In the genomic region with DNA sequence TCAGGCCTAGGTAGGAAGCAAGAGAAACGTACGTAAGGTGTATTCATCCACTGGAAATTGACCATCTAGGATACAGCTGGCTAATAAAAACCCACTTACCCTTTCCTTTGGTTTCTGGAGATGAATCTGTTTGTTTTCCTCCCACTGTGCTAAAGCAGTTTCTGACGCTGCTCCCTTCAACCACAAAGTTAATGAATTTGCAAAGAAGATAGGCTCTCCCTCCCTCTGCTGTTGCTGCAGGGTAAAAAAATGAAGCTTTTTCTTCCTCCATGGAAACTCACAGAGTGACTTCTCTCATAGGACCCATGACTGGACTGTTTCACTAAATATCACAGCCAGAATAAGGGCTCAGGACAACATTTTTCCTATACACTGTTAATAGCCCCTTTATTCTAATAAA, we compare ENCODE assay signal across 22 cellular contexts.
DNase-seq lines count a peak whose midpoint lies in the region; ATAC-seq, FAIRE-seq and TF ChIP-seq lines count a peak whose summit lies in the region.
"Had no signal": no experiment of that assay in that cellular context is flagged by ENCODE, and none has a peak within 500 bp of the region (broad histone marks: within the 10 kb centered on the region; RNA-seq: fewer than 3 reads in every experiment).

No MANE protein-coding gene starts in this region.

- no peak overlapping the region for H2BK120ac ChIP-seq in trophoblast cell (ENCODE audit: insufficient read depth, low read length, poor library complexity)

- no peak overlapping the region for H3K14ac ChIP-seq in trophoblast cell (ENCODE audit: low read length)

- peaks cover 6% of the 10 kb centered on the region for H3K79me1 ChIP-seq in trophoblast cell (ENCODE audit: low read length)

- H3K27ac Mint-ChIP-seq in astrocyte (ENCODE audit: unreplicated experiment), result no peak overlapping the region
- H3K27ac Mint-ChIP-seq: CD8-positive, alpha-beta T cell; GM23338; HFFc6 had no signal

- no peak overlapping the region for H3K18ac ChIP-seq in trophoblast cell (ENCODE audit: low read length)

- H3K9ac ChIP-seq in astrocyte (ENCODE audit: low read length) (no peak overlapping the region), trophoblast cell (ENCODE audit: low read length) (no peak overlapping the region), kidney (ENCODE audit: low read length in 2 of 2) (no peak overlapping the region)
- H3K9ac ChIP-seq: SK-N-SH had no signal

- intact Hi-C loops in kidney (cut with DNase I), result no loop called here

- H3K4me1 Mint-ChIP-seq in astrocyte (ENCODE audit: low read depth, unreplicated experiment), result no peaks in the 10 kb centered on the region
- H3K4me1 Mint-ChIP-seq: GM23338 had no signal

- peaks cover 5% of the 10 kb centered on the region for H3K9me3 Mint-ChIP-seq in astrocyte (ENCODE audit: unreplicated experiment)
- H3K9me3 Mint-ChIP-seq: CD8-positive, alpha-beta T cell had no signal

- H3K4me1 ChIP-seq in astrocyte (ENCODE audit: insufficient read depth, low read length) (no peaks in the 10 kb centered on the region), trophoblast cell (ENCODE audit: control insufficient read depth in 1 of 2, insufficient read depth in 2 of 2, low read length in 2 of 2) (peaks cover 3 to 4% of the 10 kb centered on the region in 2 experiments), kidney (ENCODE audit: control insufficient read depth in 1 of 2, insufficient read depth in 1 of 2, low read depth in 1 of 2, low read length in 2 of 2) (no peaks in the 10 kb centered on the region)
- H3K4me1 ChIP-seq: BE2C, Peyer's patch had no signal

- H3K9me3 ChIP-seq in astrocyte (ENCODE audit: insufficient read depth, low read depth, low read length) (no peaks in the 10 kb centered on the region), trophoblast cell (ENCODE audit: insufficient read depth, low read depth, low read length) (no peaks in the 10 kb centered on the region), kidney (ENCODE audit: control insufficient read depth in 1 of 2, low read length in 2 of 2) (peaks cover 0 to 3% of the 10 kb centered on the region in 2 donors)
- H3K9me3 ChIP-seq: BE2C, Peyer's patch, SK-N-SH had no signal

- H2AK5ac ChIP-seq in trophoblast cell (ENCODE audit: low read length), result no peak overlapping the region

- no peak overlapping the region for H2AFZ ChIP-seq in astrocyte (ENCODE audit: low read depth, low read length)
- no peak overlapping the region for H2AFZ ChIP-seq in trophoblast cell (ENCODE audit: insufficient read depth, low read length, poor library complexity)
- H2AFZ ChIP-seq: GM23338 had no signal

- no peak overlapping the region for H3K4me3 Mint-ChIP-seq in astrocyte (ENCODE audit: unreplicated experiment)
- H3K4me3 Mint-ChIP-seq: CD8-positive, alpha-beta T cell; GM23338; HFFc6 had no signal

- no peaks in the 10 kb centered on the region for H3K27me3 ChIP-seq in astrocyte (ENCODE audit: insufficient read depth, low read length)
- no peaks in the 10 kb centered on the region for H3K27me3 ChIP-seq in trophoblast cell (ENCODE audit: insufficient read depth, low read length)
- H3K27me3 ChIP-seq: BE2C, Peyer's patch had no signal

- no peaks in the 10 kb centered on the region for H3K27me3 Mint-ChIP-seq in astrocyte (ENCODE audit: low read depth, unreplicated experiment)

- H4K91ac ChIP-seq in trophoblast cell (ENCODE audit: low read depth, low read length), result no peak overlapping the region

- H3K36me3 Mint-ChIP-seq in astrocyte (ENCODE audit: low read depth, unreplicated experiment), result no peaks in the 10 kb centered on the region
- H3K36me3 Mint-ChIP-seq: CD8-positive, alpha-beta T cell had no signal

- no peak overlapping the region for H3K4ac ChIP-seq in trophoblast cell (ENCODE audit: low read depth, low read length)

- WGBS in trophoblast cell (ENCODE audit: extremely low coverage, insufficient coverage, insufficient read length), result no CpG with 5 or more reads among the region's 3 CpGs

- H3K4me3 ChIP-seq in astrocyte (ENCODE audit: insufficient read depth, low read depth, low read length) (no peak overlapping the region), trophoblast cell (ENCODE audit: low read depth, low read length) (no peak overlapping the region), kidney (ENCODE audit: low read length in 2 of 2) (no peak overlapping the region)
- H3K4me3 ChIP-seq: GM23338, Peyer's patch had no signal

- no peaks in the 10 kb centered on the region for H3K79me2 ChIP-seq in astrocyte (ENCODE audit: insufficient read depth, low read length)
- H3K79me2 ChIP-seq in trophoblast cell (ENCODE audit: control insufficient read depth, insufficient read depth, low read length, poor library complexity), result no peaks in the 10 kb centered on the region

- DNase-seq in astrocyte (ENCODE audit: low read depth), result peak; percentile 60
- DNase-seq in trophoblast cell, result no peak
- no peak for DNase-seq in kidney
- DNase-seq in NCI-H748 (lab: John Stamatoyannopoulos, UW; ENCODE audit: unreplicated experiment), result no peak
- DNase-seq: BE2C; CD8-positive, alpha-beta T cell; DND-41; GDM1; HFFc6; Kasumi-1; NCI-H345; NCI-H774; Peyer's patch; Right ventricle myocardium superior; SK-N-SH; T-helper 1 cell had no signal

- FAIRE-seq in astrocyte (lab: Jason Lieb, UNC) (no peak), kidney (lab: Jason Lieb, UNC) (no peak)
- FAIRE-seq: D721Med, GM12892 had no signal

- H2BK12ac ChIP-seq in trophoblast cell (ENCODE audit: low read length), result no peak overlapping the region

- H3K27ac ChIP-seq in astrocyte (ENCODE audit: low read depth, low read length), result no peak overlapping the region
- H3K27ac ChIP-seq in trophoblast cell (ENCODE audit: low read depth, low read length), result no peak overlapping the region
- H3K27ac ChIP-seq in kidney (ENCODE audit: low read depth in 2 of 2, low read length in 2 of 2), result no peak overlapping the region
- H3K27ac ChIP-seq: Peyer's patch had no signal

- H2BK5ac ChIP-seq in trophoblast cell (ENCODE audit: low read depth, low read length, poor library complexity), result no peak overlapping the region

- no peak overlapping the region for H3K4me2 ChIP-seq in astrocyte (ENCODE audit: low read length)
- H3K4me2 ChIP-seq in trophoblast cell (ENCODE audit: low read length), result no peak overlapping the region
- H3K4me2 ChIP-seq: GM23338, SK-N-SH had no signal

- no peak for TF ChIP-seq CTCF in astrocyte (IDR thresholded peaks at IDR 0.05; ENCODE audit: insufficient read depth, low read depth, low read length)
- TF ChIP-seq CTCF in kidney (IDR thresholded peaks at IDR 0.05; ENCODE audit: borderline replicate concordance, extremely low read depth, insufficient read depth), result no peak

- no peak overlapping the region for H4K12ac ChIP-seq in trophoblast cell (ENCODE audit: low read depth, low read length)

- peak; percentile 32 for ATAC-seq in GM19025 (IDR thresholded peaks at IDR 0.05; ENCODE audit: low read depth, unreplicated experiment)
- ATAC-seq in HG02759 (IDR thresholded peaks at IDR 0.05; ENCODE audit: unreplicated experiment), result peak; percentile 28
- ATAC-seq in GM21717 (IDR thresholded peaks at IDR 0.05; ENCODE audit: unreplicated experiment), result no peak
- ATAC-seq: CD8-positive, alpha-beta T cell; GM23338 had no signal

- H4K8ac ChIP-seq in trophoblast cell (ENCODE audit: low read depth, low read length), result no peak overlapping the region

- H3K36me3 ChIP-seq in astrocyte (ENCODE audit: insufficient read depth, low read length), result no peaks in the 10 kb centered on the region
- no peaks in the 10 kb centered on the region for H3K36me3 ChIP-seq in trophoblast cell (ENCODE audit: control insufficient read depth in 1 of 2, insufficient read depth in 2 of 2, low read length in 2 of 2)
- no peaks in the 10 kb centered on the region for H3K36me3 ChIP-seq in kidney (ENCODE audit: control insufficient read depth in 1 of 2, insufficient read depth in 2 of 2, low read length in 2 of 2)
- H3K36me3 ChIP-seq: BE2C, Peyer's patch had no signal

- peak overlapping the region; percentile 48 for H3K23ac ChIP-seq in trophoblast cell (ENCODE audit: low read length)

- H4K20me1 ChIP-seq in astrocyte (ENCODE audit: insufficient read depth, low read length), result no peaks in the 10 kb centered on the region
